Comparison of ENCODE assay signal across 1 cellular context in genomic region chr18:572499-573289, GRCh38.
TF ChIP-seq lines count a peak whose summit lies in the region.

No MANE protein-coding gene starts in this region.

TF ChIP-seq in HepG2, 621 proteins besides CTCF, POLR2A, EP300 and RAD21 (continued from another document and continues in another):
- TF ChIP-seq AHDC1 (CRISPR knock-in tag; IDR thresholded peaks at IDR 0.05; ENCODE audit: borderline replicate concordance), result no peak
- TF ChIP-seq NR3C1 (CRISPR knock-in tag; IDR thresholded peaks at IDR 0.05), result no peak
- TF ChIP-seq, protein P1, sequence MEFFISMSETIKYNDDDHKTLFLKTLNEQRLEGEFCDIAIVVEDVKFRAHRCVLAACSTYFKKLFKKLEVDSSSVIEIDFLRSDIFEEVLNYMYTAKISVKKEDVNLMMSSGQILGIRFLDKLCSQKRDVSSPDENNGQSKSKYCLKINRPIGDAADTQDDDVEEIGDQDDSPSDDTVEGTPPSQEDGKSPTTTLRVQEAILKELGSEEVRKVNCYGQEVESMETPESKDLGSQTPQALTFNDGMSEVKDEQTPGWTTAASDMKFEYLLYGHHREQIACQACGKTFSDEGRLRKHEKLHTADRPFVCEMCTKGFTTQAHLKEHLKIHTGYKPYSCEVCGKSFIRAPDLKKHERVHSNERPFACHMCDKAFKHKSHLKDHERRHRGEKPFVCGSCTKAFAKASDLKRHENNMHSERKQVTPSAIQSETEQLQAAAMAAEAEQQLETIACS (CRISPR knock-in tag; IDR thresholded peaks at IDR 0.05), result no peak
- TF ChIP-seq, protein P2, sequence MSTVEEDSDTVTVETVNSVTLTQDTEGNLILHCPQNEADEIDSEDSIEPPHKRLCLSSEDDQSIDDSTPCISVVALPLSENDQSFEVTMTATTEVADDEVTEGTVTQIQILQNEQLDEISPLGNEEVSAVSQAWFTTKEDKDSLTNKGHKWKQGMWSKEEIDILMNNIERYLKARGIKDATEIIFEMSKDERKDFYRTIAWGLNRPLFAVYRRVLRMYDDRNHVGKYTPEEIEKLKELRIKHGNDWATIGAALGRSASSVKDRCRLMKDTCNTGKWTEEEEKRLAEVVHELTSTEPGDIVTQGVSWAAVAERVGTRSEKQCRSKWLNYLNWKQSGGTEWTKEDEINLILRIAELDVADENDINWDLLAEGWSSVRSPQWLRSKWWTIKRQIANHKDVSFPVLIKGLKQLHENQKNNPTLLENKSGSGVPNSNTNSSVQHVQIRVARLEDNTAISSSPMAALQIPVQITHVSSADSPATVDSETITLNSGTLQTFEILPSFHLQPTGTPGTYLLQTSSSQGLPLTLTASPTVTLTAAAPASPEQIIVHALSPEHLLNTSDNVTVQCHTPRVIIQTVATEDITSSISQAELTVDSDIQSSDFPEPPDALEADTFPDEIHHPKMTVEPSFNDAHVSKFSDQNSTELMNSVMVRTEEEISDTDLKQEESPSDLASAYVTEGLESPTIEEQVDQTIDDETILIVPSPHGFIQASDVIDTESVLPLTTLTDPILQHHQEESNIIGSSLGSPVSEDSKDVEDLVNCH (CRISPR knock-in tag; IDR thresholded peaks at IDR 0.05), result no peak
- no peak for TF ChIP-seq LRRFIP1 (CRISPR knock-in tag; conservative IDR thresholded peaks at IDR 0.05)
- TF ChIP-seq ZFP36L1 (CRISPR knock-in tag; IDR thresholded peaks at IDR 0.05), result no peak
- no peak for TF ChIP-seq TCF12 (IDR thresholded peaks at IDR 0.05)
- TF ChIP-seq TCF12 (CRISPR knock-in tag; IDR thresholded peaks at IDR 0.05), result no peak
- TF ChIP-seq RNF2 (conservative IDR thresholded peaks at IDR 0.05; ENCODE audit: low read depth), result no peak
- TF ChIP-seq, protein P3, sequence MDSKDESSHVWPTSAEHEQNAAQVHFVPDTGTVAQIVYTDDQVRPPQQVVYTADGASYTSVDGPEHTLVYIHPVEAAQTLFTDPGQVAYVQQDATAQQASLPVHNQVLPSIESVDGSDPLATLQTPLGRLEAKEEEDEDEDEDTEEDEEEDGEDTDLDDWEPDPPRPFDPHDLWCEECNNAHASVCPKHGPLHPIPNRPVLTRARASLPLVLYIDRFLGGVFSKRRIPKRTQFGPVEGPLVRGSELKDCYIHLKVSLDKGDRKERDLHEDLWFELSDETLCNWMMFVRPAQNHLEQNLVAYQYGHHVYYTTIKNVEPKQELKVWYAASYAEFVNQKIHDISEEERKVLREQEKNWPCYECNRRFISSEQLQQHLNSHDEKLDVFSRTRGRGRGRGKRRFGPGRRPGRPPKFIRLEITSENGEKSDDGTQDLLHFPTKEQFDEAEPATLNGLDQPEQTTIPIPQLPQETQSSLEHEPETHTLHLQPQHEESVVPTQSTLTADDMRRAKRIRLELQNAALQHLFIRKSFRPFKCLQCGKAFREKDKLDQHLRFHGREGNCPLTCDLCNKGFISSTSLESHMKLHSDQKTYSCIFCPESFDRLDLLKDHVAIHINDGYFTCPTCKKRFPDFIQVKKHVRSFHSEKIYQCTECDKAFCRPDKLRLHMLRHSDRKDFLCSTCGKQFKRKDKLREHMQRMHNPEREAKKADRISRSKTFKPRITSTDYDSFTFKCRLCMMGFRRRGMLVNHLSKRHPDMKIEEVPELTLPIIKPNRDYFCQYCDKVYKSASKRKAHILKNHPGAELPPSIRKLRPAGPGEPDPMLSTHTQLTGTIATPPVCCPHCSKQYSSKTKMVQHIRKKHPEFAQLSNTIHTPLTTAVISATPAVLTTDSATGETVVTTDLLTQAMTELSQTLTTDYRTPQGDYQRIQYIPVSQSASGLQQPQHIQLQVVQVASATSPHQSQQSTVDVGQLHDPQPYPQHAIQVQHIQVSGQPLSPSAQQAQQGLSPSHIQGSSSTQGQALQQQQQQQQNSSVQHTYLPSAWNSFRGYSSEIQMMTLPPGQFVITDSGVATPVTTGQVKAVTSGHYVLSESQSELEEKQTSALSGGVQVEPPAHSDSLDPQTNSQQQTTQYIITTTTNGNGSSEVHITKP (CRISPR knock-in tag; IDR thresholded peaks at IDR 0.05; ENCODE audit: low read depth), result no peak
- TF ChIP-seq HDAC1 (CRISPR knock-in tag; IDR thresholded peaks at IDR 0.05), result 0 out of 2 replicates have a peak, but pooled peaks have one; percentile 23
- TF ChIP-seq TGIF2 (CRISPR knock-in tag; IDR thresholded peaks at IDR 0.05), result no peak
- TF ChIP-seq, protein P4, sequence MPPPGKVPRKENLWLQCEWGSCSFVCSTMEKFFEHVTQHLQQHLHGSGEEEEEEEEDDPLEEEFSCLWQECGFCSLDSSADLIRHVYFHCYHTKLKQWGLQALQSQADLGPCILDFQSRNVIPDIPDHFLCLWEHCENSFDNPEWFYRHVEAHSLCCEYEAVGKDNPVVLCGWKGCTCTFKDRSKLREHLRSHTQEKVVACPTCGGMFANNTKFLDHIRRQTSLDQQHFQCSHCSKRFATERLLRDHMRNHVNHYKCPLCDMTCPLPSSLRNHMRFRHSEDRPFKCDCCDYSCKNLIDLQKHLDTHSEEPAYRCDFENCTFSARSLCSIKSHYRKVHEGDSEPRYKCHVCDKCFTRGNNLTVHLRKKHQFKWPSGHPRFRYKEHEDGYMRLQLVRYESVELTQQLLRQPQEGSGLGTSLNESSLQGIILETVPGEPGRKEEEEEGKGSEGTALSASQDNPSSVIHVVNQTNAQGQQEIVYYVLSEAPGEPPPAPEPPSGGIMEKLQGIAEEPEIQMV (CRISPR knock-in tag; IDR thresholded peaks at IDR 0.05; ENCODE audit: low read depth), result no peak
- TF ChIP-seq, protein P5, sequence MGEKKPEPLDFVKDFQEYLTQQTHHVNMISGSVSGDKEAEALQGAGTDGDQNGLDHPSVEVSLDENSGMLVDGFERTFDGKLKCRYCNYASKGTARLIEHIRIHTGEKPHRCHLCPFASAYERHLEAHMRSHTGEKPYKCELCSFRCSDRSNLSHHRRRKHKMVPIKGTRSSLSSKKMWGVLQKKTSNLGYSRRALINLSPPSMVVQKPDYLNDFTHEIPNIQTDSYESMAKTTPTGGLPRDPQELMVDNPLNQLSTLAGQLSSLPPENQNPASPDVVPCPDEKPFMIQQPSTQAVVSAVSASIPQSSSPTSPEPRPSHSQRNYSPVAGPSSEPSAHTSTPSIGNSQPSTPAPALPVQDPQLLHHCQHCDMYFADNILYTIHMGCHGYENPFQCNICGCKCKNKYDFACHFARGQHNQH (CRISPR knock-in tag; IDR thresholded peaks at IDR 0.05), result no peak
- no peak for TF ChIP-seq ZNF513 (CRISPR knock-in tag; conservative IDR thresholded peaks at IDR 0.05)
- TF ChIP-seq, protein P6, sequence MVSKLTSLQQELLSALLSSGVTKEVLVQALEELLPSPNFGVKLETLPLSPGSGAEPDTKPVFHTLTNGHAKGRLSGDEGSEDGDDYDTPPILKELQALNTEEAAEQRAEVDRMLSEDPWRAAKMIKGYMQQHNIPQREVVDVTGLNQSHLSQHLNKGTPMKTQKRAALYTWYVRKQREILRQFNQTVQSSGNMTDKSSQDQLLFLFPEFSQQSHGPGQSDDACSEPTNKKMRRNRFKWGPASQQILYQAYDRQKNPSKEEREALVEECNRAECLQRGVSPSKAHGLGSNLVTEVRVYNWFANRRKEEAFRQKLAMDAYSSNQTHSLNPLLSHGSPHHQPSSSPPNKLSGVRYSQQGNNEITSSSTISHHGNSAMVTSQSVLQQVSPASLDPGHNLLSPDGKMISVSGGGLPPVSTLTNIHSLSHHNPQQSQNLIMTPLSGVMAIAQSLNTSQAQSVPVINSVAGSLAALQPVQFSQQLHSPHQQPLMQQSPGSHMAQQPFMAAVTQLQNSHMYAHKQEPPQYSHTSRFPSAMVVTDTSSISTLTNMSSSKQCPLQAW (CRISPR knock-in tag; IDR thresholded peaks at IDR 0.05), result no peak
- no peak for TF ChIP-seq ZNF644 (CRISPR knock-in tag; IDR thresholded peaks at IDR 0.05; ENCODE audit: low read depth)
- TF ChIP-seq IRF2 (CRISPR knock-in tag; IDR thresholded peaks at IDR 0.05), result no peak
- TF ChIP-seq ZNF510 (CRISPR knock-in tag; IDR thresholded peaks at IDR 0.05; ENCODE audit: low read depth), result no peak
- TF ChIP-seq ZNF709 (CRISPR knock-in tag; IDR thresholded peaks at IDR 0.05), result no peak
- no peak for TF ChIP-seq ATF7 (IDR thresholded peaks at IDR 0.05)
- TF ChIP-seq ATF7 (CRISPR knock-in tag; IDR thresholded peaks at IDR 0.05), result no peak
- TF ChIP-seq TEF (CRISPR knock-in tag; IDR thresholded peaks at IDR 0.05), result no peak
- TF ChIP-seq ZNF331 (CRISPR knock-in tag; IDR thresholded peaks at IDR 0.05), result no peak
- TF ChIP-seq AHR (CRISPR knock-in tag; IDR thresholded peaks at IDR 0.05), result no peak
- no peak for TF ChIP-seq TEAD3 (CRISPR knock-in tag; optimal IDR thresholded peaks at IDR 0.05; ENCODE audit: borderline replicate concordance)
- TF ChIP-seq ZBTB3 (CRISPR knock-in tag; IDR thresholded peaks at IDR 0.05; ENCODE audit: borderline replicate concordance, low read depth), result no peak
- TF ChIP-seq SMARCE1 (IDR thresholded peaks at IDR 0.05; ENCODE audit: borderline replicate concordance), result no peak
- TF ChIP-seq TP53 (CRISPR knock-in tag; conservative IDR thresholded peaks at IDR 0.05), result no peak
- no peak for TF ChIP-seq ZNF496 (CRISPR knock-in tag; IDR thresholded peaks at IDR 0.05; ENCODE audit: insufficient replicate concordance)
- no peak for TF ChIP-seq MYNN (CRISPR knock-in tag; IDR thresholded peaks at IDR 0.05; ENCODE audit: low read depth)
- no peak for TF ChIP-seq ZBTB42 (CRISPR knock-in tag; IDR thresholded peaks at IDR 0.05)
